In genomic region chr11:123272565-123272964, GRCh38 we compare ENCODE assay signal across 23 cellular contexts.
"Had no signal": no experiment of that assay in that cellular context is flagged by ENCODE, and none has a peak within 500 bp of the region (broad histone marks: within the 10 kb centered on the region; RNA-seq: fewer than 3 reads in every experiment).

No MANE protein-coding gene starts in this region.

- H3K27me3 ChIP-seq: body of pancreas, pancreas, right lobe of liver, suprapubic skin, transverse colon, vagina had no signal

- H3K4me1 ChIP-seq: body of pancreas, heart right ventricle, pancreas, right lobe of liver, suprapubic skin, transverse colon, vagina had no signal

- H3K4me3 ChIP-seq: body of pancreas, heart right ventricle, mucosa of descending colon, pancreas, right lobe of liver, suprapubic skin, transverse colon, vagina had no signal

- H3K9me3 ChIP-seq: body of pancreas, heart right ventricle, mucosa of descending colon, pancreas, right lobe of liver, suprapubic skin, transverse colon, vagina had no signal

- H3K27ac ChIP-seq: body of pancreas, heart right ventricle, pancreas, right lobe of liver, suprapubic skin, transverse colon, vagina had no signal

- H3K27me3 Mint-ChIP-seq: stimulated activated naive CD8-positive, alpha-beta T cell treated with anti-CD3 and anti-CD28 coated beads, Interleukin-15, Interleukin-2, amounts not matched to agents 100 ng/mL and 50 ng/mL, for 24 hours had no signal

- H3K36me3 Mint-ChIP-seq: activated naive CD8-positive, alpha-beta T cell treated with anti-CD3 and anti-CD28 coated beads, Interleukin-2, amount 10 ng/mL, durations not matched to agents 7 days and 5 days; naive B cell had no signal

- H3K4me3 Mint-ChIP-seq: activated CD4-positive, alpha-beta T cell treated with anti-CD3 and anti-CD28 coated beads, Interleukin-2, amount 10 ng/mL, durations not matched to agents 7 days and 5 days; activated CD8-positive, alpha-beta T cell treated with anti-CD3 and anti-CD28 coated beads, Interleukin-2, amount 10 ng/mL, durations not matched to agents 7 days and 5 days; activated naive CD8-positive, alpha-beta T cell treated with anti-CD3 and anti-CD28 coated beads, Interleukin-2, amount 10 ng/mL, durations not matched to agents 7 days and 5 days; activated T-cell treated with anti-CD3 and anti-CD28 coated beads, Interleukin-2, amount 50 U/mL, for 24 hours; naive B cell; stimulated activated naive CD8-positive, alpha-beta T cell treated with anti-CD3 and anti-CD28 coated beads, Interleukin-15, Interleukin-2, amounts not matched to agents 100 ng/mL and 50 ng/mL, for 24 hours had no signal

- DNase-seq: activated CD4-positive, alpha-beta T cell treated with anti-CD3 and anti-CD28 coated beads, Interleukin-2, amount 10 ng/mL, durations not matched to agents 7 days and 5 days; activated CD8-positive, alpha-beta T cell treated with anti-CD3 and anti-CD28 coated beads, Interleukin-2, amount 10 ng/mL, durations not matched to agents 7 days and 5 days; activated naive CD4-positive, alpha-beta T cell treated with Interleukin-2 at 50 U/mL for 16 hours; activated naive CD8-positive, alpha-beta T cell treated with anti-CD3 and anti-CD28 coated beads, Interleukin-2, amount 10 ng/mL, durations not matched to agents 7 days and 5 days; activated T-cell treated with anti-CD3 and anti-CD28 coated beads, Interleukin-2, amount 50 U/mL, for 24 hours; body of pancreas; central memory CD4-positive, alpha-beta T cell; heart right ventricle; kidney glomerular epithelial cell; mesenchymal stem cell; mucosa of descending colon; naive B cell; pancreas; right lobe of liver; small intestine; stimulated activated CD4-positive, alpha-beta T cell treated with anti-CD3 and anti-CD28 coated beads, Interleukin-15, amount 100 ng/mL, for 24 hours; stimulated activated CD4-positive, alpha-beta T cell treated with anti-CD3 and anti-CD28 coated beads, Interleukin-2, amount 100 ng/mL, for 48 hours; transverse colon had no signal

- H3K27ac Mint-ChIP-seq: activated CD4-positive, alpha-beta T cell treated with anti-CD3 and anti-CD28 coated beads, Interleukin-2, amount 10 ng/mL, durations not matched to agents 7 days and 5 days; activated CD8-positive, alpha-beta T cell treated with anti-CD3 and anti-CD28 coated beads, Interleukin-2, amount 10 ng/mL, durations not matched to agents 7 days and 5 days; activated naive CD8-positive, alpha-beta T cell treated with anti-CD3 and anti-CD28 coated beads, Interleukin-2, amount 10 ng/mL, durations not matched to agents 7 days and 5 days; activated T-cell treated with anti-CD3 and anti-CD28 coated beads, Interleukin-2, amount 50 U/mL, for 24 hours; activated T-helper 2 cell treated with anti-CD3 and anti-CD28 coated beads, Interferon-gamma antibody, Interleukin-2, Interleukin-4, amounts not matched to agents 10 μg/mL and 5 μg/mL and 100 μg/mL, durations not matched to agents 14 hours and 24 hours and 36 hours; stimulated activated naive CD8-positive, alpha-beta T cell treated with anti-CD3 and anti-CD28 coated beads, Interleukin-15, Interleukin-2, amounts not matched to agents 100 ng/mL and 50 ng/mL, for 24 hours had no signal

- ATAC-seq: activated CD4-positive, CD25-positive, alpha-beta regulatory T cell treated with anti-CD3 and anti-CD28 coated beads, Interleukin-2, amount 50 U/mL, for 24 hours; activated CD8-positive, alpha-beta T cell treated with anti-CD3 and anti-CD28 coated beads, Interleukin-2, amount 10 ng/mL, durations not matched to agents 7 days and 5 days; body of pancreas; heart right ventricle; mucosa of descending colon; pancreas; right lobe of liver had no signal

- H3K36me3 ChIP-seq: heart right ventricle, pancreas, right lobe of liver, suprapubic skin, transverse colon, vagina had no signal

- H3K9me3 Mint-ChIP-seq: activated CD4-positive, alpha-beta T cell treated with anti-CD3 and anti-CD28 coated beads, Interleukin-2, amount 10 ng/mL, durations not matched to agents 7 days and 5 days; activated naive CD8-positive, alpha-beta T cell treated with anti-CD3 and anti-CD28 coated beads, Interleukin-2, amount 10 ng/mL, durations not matched to agents 7 days and 5 days; activated T-cell treated with anti-CD3 and anti-CD28 coated beads, Interleukin-2, amount 50 U/mL, for 24 hours; activated T-helper 2 cell treated with anti-CD3 and anti-CD28 coated beads, Interferon-gamma antibody, Interleukin-2, Interleukin-4, amounts not matched to agents 10 μg/mL and 5 μg/mL and 100 μg/mL, durations not matched to agents 14 hours and 24 hours and 36 hours; naive B cell; stimulated activated naive CD8-positive, alpha-beta T cell treated with anti-CD3 and anti-CD28 coated beads, Interleukin-15, Interleukin-2, amounts not matched to agents 100 ng/mL and 50 ng/mL, for 24 hours had no signal
